11 cellular contexts compared by ENCODE assay signal in the genomic region with DNA sequence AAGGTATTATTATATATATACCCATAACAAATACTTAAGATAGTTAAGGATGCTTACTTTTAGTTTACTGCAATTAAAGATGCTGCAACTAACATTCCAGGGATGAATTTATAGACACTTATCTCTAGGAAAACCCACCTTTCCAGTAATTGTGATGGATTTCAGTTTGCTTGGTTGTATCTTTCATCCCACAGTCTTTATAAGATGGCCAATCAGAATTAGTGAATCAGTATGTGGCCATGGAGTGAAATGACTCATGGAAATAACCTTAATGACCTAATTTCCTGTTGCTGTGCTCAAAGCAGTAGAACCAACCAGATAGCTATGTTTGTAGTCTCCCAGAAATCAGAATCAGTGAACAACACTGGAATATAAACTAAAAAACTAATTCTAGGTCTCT. TPM values are rescaled to one million over a fixed set of nuclear protein-coding genes. Genes with fewer than 3 reads are reported as not detected.
DNase-seq lines count a peak whose midpoint lies in the region; ATAC-seq, FAIRE-seq and TF ChIP-seq lines count a peak whose summit lies in the region.
"Had no signal": no experiment of that assay in that cellular context is flagged by ENCODE, and none has a peak within 500 bp of the region (broad histone marks: within the 10 kb centered on the region; RNA-seq: fewer than 3 reads in every experiment).

No MANE protein-coding gene starts in this region.

- no peak overlapping the region for H3K4me3 ChIP-seq in astrocyte (ENCODE audit: insufficient read depth, low read depth, low read length)

- DNase-seq in activated CD4-positive, alpha-beta T cell treated with anti-CD3 and anti-CD28 coated beads, Interleukin-2, amount 10 ng/mL, durations not matched to agents 24 days and 14 days, result no peak
- no peak for DNase-seq in activated CD4-positive, alpha-beta T cell treated with anti-CD3 and anti-CD28 coated beads for 1 hour
- DNase-seq in astrocyte (ENCODE audit: low read depth), result peak; percentile 63
- peak; percentile 51 for DNase-seq in pulmonary artery endothelial cell (ENCODE audit: low read depth, low spot score)
- DNase-seq in stimulated activated CD4-positive, alpha-beta T cell treated with anti-CD3 and anti-CD28 coated beads, Interleukin-4, amount 100 ng/mL, for 4 hours, result no peak
- no peak for DNase-seq in D721Med (ENCODE audit: insufficient read length, low spot score)
- DNase-seq: NCI-H1048; stimulated activated CD4-positive, alpha-beta T cell treated with anti-CD3 and anti-CD28 coated beads, Interleukin-4, amount 100 ng/mL, for 24 hours had no signal

- ATAC-seq in HG03442 (IDR thresholded peaks at IDR 0.05; ENCODE audit: unreplicated experiment) (peak; percentile 75), HG02642 (IDR thresholded peaks at IDR 0.05; ENCODE audit: poor library complexity, unreplicated experiment) (no peak)

- intact Hi-C loops in activated CD4-positive, alpha-beta T cell treated with anti-CD3 and anti-CD28 coated beads, Interleukin-2, amount 10 ng/mL, durations not matched to agents 24 days and 14 days (cut with micrococcal nuclease), result loop anchor here (1.0 kb wide), 1 partner anchor 15 kb away; no protein-coding TSS in a partner anchor

- H2AFZ ChIP-seq in astrocyte (ENCODE audit: low read depth, low read length), result no peak overlapping the region

- peak; percentile 98 for FAIRE-seq in astrocyte (lab: Jason Lieb, UNC)
- FAIRE-seq in D721Med (lab: Jason Lieb, UNC), result no peak

- H3K79me2 ChIP-seq in astrocyte (ENCODE audit: insufficient read depth, low read length), result no peaks in the 10 kb centered on the region

- no peak overlapping the region for H3K9ac ChIP-seq in astrocyte (ENCODE audit: low read length)

- no peaks in the 10 kb centered on the region for H3K27me3 ChIP-seq in astrocyte (ENCODE audit: insufficient read depth, low read length)

- no peaks in the 10 kb centered on the region for H3K9me3 ChIP-seq in astrocyte (ENCODE audit: insufficient read depth, low read depth, low read length)

- TF ChIP-seq CTCF in astrocyte (IDR thresholded peaks at IDR 0.05; ENCODE audit: insufficient read depth, low read depth, low read length) (no peak), D721Med (IDR thresholded peaks at IDR 0.05; ENCODE audit: insufficient read depth, missing control alignments) (no peak)

- peak overlapping the region; percentile 56 for H3K27ac ChIP-seq in astrocyte (ENCODE audit: low read depth, low read length)

- H3K4me2 ChIP-seq in astrocyte (ENCODE audit: low read length), result peak overlapping the region; percentile 39

- H3K4me1 Mint-ChIP-seq in activated CD4-positive, alpha-beta T cell treated with anti-CD3 and anti-CD28 coated beads, Interleukin-2, amount 10 ng/mL, durations not matched to agents 24 days and 14 days, result peaks cover 3% of the 10 kb centered on the region
- H3K4me1 Mint-ChIP-seq in astrocyte (ENCODE audit: low read depth, unreplicated experiment), result peaks cover 5% of the 10 kb centered on the region
- H3K4me1 Mint-ChIP-seq: brain had no signal

- H3K36me3 ChIP-seq in astrocyte (ENCODE audit: insufficient read depth, low read length), result no peaks in the 10 kb centered on the region

- H3K27ac Mint-ChIP-seq in activated CD4-positive, alpha-beta T cell treated with anti-CD3 and anti-CD28 coated beads, Interleukin-2, amount 10 ng/mL, durations not matched to agents 24 days and 14 days, result peak overlapping the region; percentile 75
- H3K27ac Mint-ChIP-seq in astrocyte (ENCODE audit: unreplicated experiment), result peak overlapping the region; percentile 94
- H3K27ac Mint-ChIP-seq: brain had no signal

- no peaks in the 10 kb centered on the region for H3K27me3 Mint-ChIP-seq in activated CD4-positive, alpha-beta T cell treated with anti-CD3 and anti-CD28 coated beads, Interleukin-2, amount 10 ng/mL, durations not matched to agents 24 days and 14 days
- no peaks in the 10 kb centered on the region for H3K27me3 Mint-ChIP-seq in astrocyte (ENCODE audit: low read depth, unreplicated experiment)
- H3K27me3 Mint-ChIP-seq: brain had no signal

- H3K4me3 Mint-ChIP-seq in activated CD4-positive, alpha-beta T cell treated with anti-CD3 and anti-CD28 coated beads, Interleukin-2, amount 10 ng/mL, durations not matched to agents 24 days and 14 days, result no peak overlapping the region
- no peak overlapping the region for H3K4me3 Mint-ChIP-seq in astrocyte (ENCODE audit: unreplicated experiment)
- H3K4me3 Mint-ChIP-seq: brain had no signal

- no peaks in the 10 kb centered on the region for H4K20me1 ChIP-seq in astrocyte (ENCODE audit: insufficient read depth, low read length)

- H3K9me3 Mint-ChIP-seq in activated CD4-positive, alpha-beta T cell treated with anti-CD3 and anti-CD28 coated beads, Interleukin-2, amount 10 ng/mL, durations not matched to agents 24 days and 14 days, result no peaks in the 10 kb centered on the region
- no peaks in the 10 kb centered on the region for H3K9me3 Mint-ChIP-seq in astrocyte (ENCODE audit: unreplicated experiment)
- H3K9me3 Mint-ChIP-seq: brain had no signal

- H3K36me3 Mint-ChIP-seq in activated CD4-positive, alpha-beta T cell treated with anti-CD3 and anti-CD28 coated beads, Interleukin-2, amount 10 ng/mL, durations not matched to agents 24 days and 14 days (ENCODE audit: low read depth), result peaks cover 38% of the 10 kb centered on the region
- peaks cover 4% of the 10 kb centered on the region for H3K36me3 Mint-ChIP-seq in astrocyte (ENCODE audit: low read depth, unreplicated experiment)

- no peaks in the 10 kb centered on the region for H3K4me1 ChIP-seq in astrocyte (ENCODE audit: insufficient read depth, low read length)

RNA-seq across cellular contexts. Expression of a gene that starts 26.4 kb away (rescaled TPM):
- total RNA-seq in activated CD4-positive, alpha-beta T cell treated with anti-CD3 and anti-CD28 coated beads, Interleukin-2, amount 10 ng/mL, durations not matched to agents 24 days and 14 days, result 15.3 and 16.0 TPM in 2 replicates
- total RNA-seq in astrocyte (13.9 and 14.6 TPM in 2 replicates), pulmonary artery endothelial cell (11.1 and 12.7 TPM in 2 replicates)

RNA-seq across cellular contexts. Expression of a gene that starts 26.7 kb away (rescaled TPM):
- 18.9 TPM in 2 replicates for total RNA-seq in activated CD4-positive, alpha-beta T cell treated with anti-CD3 and anti-CD28 coated beads, Interleukin-2, amount 10 ng/mL, durations not matched to agents 24 days and 14 days
- total RNA-seq in astrocyte (1.9 and 2.8 TPM in 2 replicates), pulmonary artery endothelial cell (5.1 and 9.5 TPM in 2 replicates)

Comparison
In these comparisons a context has a peak if more than half of its experiments do, and no peak if none do; other contexts are left out.
1. DNase-seq: peak in astrocyte (single experiment) and pulmonary artery endothelial cell (single experiment); none in activated CD4-positive, alpha-beta T cell treated with anti-CD3 and anti-CD28 coated beads, Interleukin-2, amount 10 ng/mL, durations not matched to agents 24 days and 14 days (single experiment), activated CD4-positive, alpha-beta T cell treated with anti-CD3 and anti-CD28 coated beads for 1 hour (single experiment), stimulated activated CD4-positive, alpha-beta T cell treated with anti-CD3 and anti-CD28 coated beads, Interleukin-4, amount 100 ng/mL, for 4 hours (0 of 2) and D721Med (single experiment).